Comparison of ENCODE assay signal across 19 cellular contexts in genomic region chr14:103243764-103244737, GRCh38.
DNase-seq lines count a peak whose midpoint lies in the region; ATAC-seq and TF ChIP-seq lines count a peak whose summit lies in the region.
"Had no signal": no experiment of that assay in that cellular context is flagged by ENCODE, and none has a peak within 500 bp of the region (broad histone marks: within the 10 kb centered on the region; RNA-seq: fewer than 3 reads in every experiment).

No MANE protein-coding gene starts in this region.

- no CpG with 5 or more reads among the region's 7 CpGs for WGBS in trophoblast cell (ENCODE audit: extremely low coverage, insufficient coverage, insufficient read length)

- H2BK120ac ChIP-seq in trophoblast cell (ENCODE audit: insufficient read depth, low read length, poor library complexity): no peak overlapping the region

- peak overlapping the region; percentile 5 for H2BK5ac ChIP-seq in trophoblast cell (ENCODE audit: low read depth, low read length, poor library complexity)

- H2BK12ac ChIP-seq in trophoblast cell (ENCODE audit: low read length): no peak overlapping the region

- intact Hi-C loops in HCT116 (cut with micrococcal nuclease): no loop called here

- H3K27me3 ChIP-seq in HCT116 (ENCODE audit: insufficient read depth, low read length) (no peaks in the 10 kb centered on the region), trophoblast cell (ENCODE audit: insufficient read depth, low read length) (no peaks in the 10 kb centered on the region)
- H3K27me3 ChIP-seq: BLaER1, heart left ventricle, suprapubic skin had no signal

- H3K23ac ChIP-seq in trophoblast cell (ENCODE audit: low read length): no peak overlapping the region

- POLR2A ChIA-PET in HCT116 (lab: Charles Lee): no interaction called here

- no TSS peak for BruUV-seq in HCT116 (replicated peaks; lab: Mats Ljungman, UMichigan)

- H4K91ac ChIP-seq in trophoblast cell (ENCODE audit: low read depth, low read length): peak overlapping the region; percentile 66

- CTCF ChIA-PET in HCT116 (lab: Charles Lee): interaction anchor here (0.8 kb wide), 1 partner anchor 139 kb away, joined by 3 read pairs; no protein-coding TSS in a partner anchor

- no peak overlapping the region for H3K4me2 ChIP-seq in HCT116 (ENCODE audit: low read length)
- H3K4me2 ChIP-seq in trophoblast cell (ENCODE audit: low read length): no peak overlapping the region
- H3K4me2 ChIP-seq: BLaER1 had no signal

- H3K36me3 ChIP-seq in HCT116 (ENCODE audit: control insufficient read depth in 1 of 2, insufficient read depth in 2 of 2, low read length in 2 of 2) (no peaks in the 10 kb centered on the region), trophoblast cell (ENCODE audit: control insufficient read depth in 1 of 2, insufficient read depth in 2 of 2, low read length in 2 of 2) (no peaks in the 10 kb centered on the region)
- H3K36me3 ChIP-seq: BLaER1, heart left ventricle, suprapubic skin had no signal

- H3K27ac ChIP-seq in HCT116 (ENCODE audit: low read depth, low read length) (no peak overlapping the region), trophoblast cell (ENCODE audit: low read depth, low read length) (no peak overlapping the region)
- H3K27ac ChIP-seq: BLaER1, heart left ventricle, suprapubic skin had no signal

- no peaks in the 10 kb centered on the region for H3K79me1 ChIP-seq in trophoblast cell (ENCODE audit: low read length)

- TF ChIP-seq RAD21 in HCT116 (IDR thresholded peaks at IDR 0.05; ENCODE audit: low read depth): no peak

- H3K4me1 ChIP-seq in HCT116 (ENCODE audit: control insufficient read depth in 1 of 2, insufficient read depth in 2 of 2, low read length in 2 of 2) (peaks cover 0 to 3% of the 10 kb centered on the region in 2 experiments; a peak in 2 of 4 replicates), trophoblast cell (ENCODE audit: control insufficient read depth in 1 of 2, insufficient read depth in 2 of 2, low read length in 2 of 2) (peaks cover 2% of the 10 kb centered on the region in 2 experiments)
- H3K4me1 ChIP-seq: BLaER1, heart left ventricle had no signal

- H3K9ac ChIP-seq in HCT116 (ENCODE audit: low read length) (no peak overlapping the region), trophoblast cell (ENCODE audit: low read length) (no peak overlapping the region)
- H3K9ac ChIP-seq: BLaER1 had no signal

- H2AK5ac ChIP-seq in trophoblast cell (ENCODE audit: low read length): no peak overlapping the region

- H3K14ac ChIP-seq in trophoblast cell (ENCODE audit: low read length): no peak overlapping the region

- no peak overlapping the region for H4K8ac ChIP-seq in trophoblast cell (ENCODE audit: low read depth, low read length)

- no peaks in the 10 kb centered on the region for H3K79me2 ChIP-seq in HCT116 (ENCODE audit: insufficient read depth, low read length)
- no peaks in the 10 kb centered on the region for H3K79me2 ChIP-seq in trophoblast cell (ENCODE audit: control insufficient read depth, insufficient read depth, low read length, poor library complexity)

- TF ChIP-seq CTCF in HCT116 (IDR thresholded peaks at IDR 0.05 in 2 of 3, conservative IDR thresholded peaks at IDR 0.05 in 1 of 3; ENCODE audit: borderline replicate concordance in 1 of 3, insufficient read depth in 1 of 3, low read depth in 2 of 3, low read length in 2 of 3): no peak
- no peak for TF ChIP-seq CTCF in epithelial cell of esophagus (IDR thresholded peaks at IDR 0.05; ENCODE audit: insufficient read depth, low read depth, low read length, missing control alignments)

- no peak overlapping the region for H3K4me3 ChIP-seq in HCT116 (replicated peaks in 1 of 2; ENCODE audit: low read depth in 1 of 2, low read length in 2 of 2)
- H3K4me3 ChIP-seq in epithelial cell of esophagus (ENCODE audit: low read length): no peak overlapping the region
- no peak overlapping the region for H3K4me3 ChIP-seq in trophoblast cell (ENCODE audit: low read depth, low read length)
- H3K4me3 ChIP-seq: BLaER1, heart left ventricle, suprapubic skin had no signal

- H3K9me2 ChIP-seq in HCT116 (ENCODE audit: insufficient read depth): no peaks in the 10 kb centered on the region

- no peaks in the 10 kb centered on the region for H4K20me1 ChIP-seq in HCT116 (ENCODE audit: insufficient read depth)
- H4K20me1 ChIP-seq: BLaER1 had no signal

- TF ChIP-seq POLR2A in HCT116 (IDR thresholded peaks at IDR 0.05; ENCODE audit: borderline replicate concordance, extremely low read depth, insufficient read depth, insufficient read length): no peak

- DNase-seq in HCT116 (ENCODE audit: low read depth, low spot score) (no peak), NCI-H2171 (lab: John Stamatoyannopoulos, UW) (peak; percentile 6), epithelial cell of esophagus (ENCODE audit: low read depth) (peak; percentile 41), trophoblast cell (peak; percentile 33 to 42), iPS-NIHi7 (ENCODE audit: extremely low spot score) (no peak), pons (ENCODE audit: low spot score) (no peak)
- DNase-seq: activated CD4-positive, alpha-beta T cell treated with anti-CD3 and anti-CD28 coated beads, Interleukin-2, amount 10 ng/mL, durations not matched to agents 24 days and 14 days; activated naive CD4-positive, alpha-beta T cell treated with Interleukin-2 at 50 U/mL for 16 hours; aorta; cortex of kidney; heart left ventricle; kidney glomerular epithelial cell; NCI-H187 treated with DMSO at 0.1 percent for 48 hours; NCI-H524; PC-3; T-helper 9 cell had no signal

- H4K12ac ChIP-seq in trophoblast cell (ENCODE audit: low read depth, low read length): no peak overlapping the region

- ATAC-seq in HCT116 (no peak), HG03139 (IDR thresholded peaks at IDR 0.05; ENCODE audit: unreplicated experiment) (no peak)
- ATAC-seq: heart left ventricle, PC-3 had no signal

- H3K9me3 ChIP-seq in HCT116 (ENCODE audit: control insufficient read depth in 1 of 2, insufficient read depth in 1 of 2, low read depth in 1 of 2, low read length in 2 of 2) (peaks cover 0 to 5% of the 10 kb centered on the region in 2 experiments; a peak in 1 of 4 replicates), trophoblast cell (ENCODE audit: insufficient read depth, low read depth, low read length) (peaks cover 12% of the 10 kb centered on the region)
- H3K9me3 ChIP-seq: suprapubic skin had no signal

- no peak overlapping the region for H3K4ac ChIP-seq in trophoblast cell (ENCODE audit: low read depth, low read length)

- no peak overlapping the region for H3K18ac ChIP-seq in trophoblast cell (ENCODE audit: low read length)

- RAD21 ChIA-PET in HCT116 (lab: Charles Lee; ENCODE audit: low non-redundant PET in 1 of 2, low total read pairs in 2 of 2, uncharacterized antibody in 2 of 2, unreplicated experiment in 2 of 2): no interaction called here

- no peak overlapping the region for H2AFZ ChIP-seq in HCT116 (ENCODE audit: low read depth, low read length, poor library complexity, severe bottlenecking)
- no peak overlapping the region for H2AFZ ChIP-seq in trophoblast cell (ENCODE audit: insufficient read depth, low read length, poor library complexity)

TF ChIP-seq in HCT116, 20 proteins besides CTCF, POLR2A, EP300 and RAD21:
- TF ChIP-seq, protein P1, sequence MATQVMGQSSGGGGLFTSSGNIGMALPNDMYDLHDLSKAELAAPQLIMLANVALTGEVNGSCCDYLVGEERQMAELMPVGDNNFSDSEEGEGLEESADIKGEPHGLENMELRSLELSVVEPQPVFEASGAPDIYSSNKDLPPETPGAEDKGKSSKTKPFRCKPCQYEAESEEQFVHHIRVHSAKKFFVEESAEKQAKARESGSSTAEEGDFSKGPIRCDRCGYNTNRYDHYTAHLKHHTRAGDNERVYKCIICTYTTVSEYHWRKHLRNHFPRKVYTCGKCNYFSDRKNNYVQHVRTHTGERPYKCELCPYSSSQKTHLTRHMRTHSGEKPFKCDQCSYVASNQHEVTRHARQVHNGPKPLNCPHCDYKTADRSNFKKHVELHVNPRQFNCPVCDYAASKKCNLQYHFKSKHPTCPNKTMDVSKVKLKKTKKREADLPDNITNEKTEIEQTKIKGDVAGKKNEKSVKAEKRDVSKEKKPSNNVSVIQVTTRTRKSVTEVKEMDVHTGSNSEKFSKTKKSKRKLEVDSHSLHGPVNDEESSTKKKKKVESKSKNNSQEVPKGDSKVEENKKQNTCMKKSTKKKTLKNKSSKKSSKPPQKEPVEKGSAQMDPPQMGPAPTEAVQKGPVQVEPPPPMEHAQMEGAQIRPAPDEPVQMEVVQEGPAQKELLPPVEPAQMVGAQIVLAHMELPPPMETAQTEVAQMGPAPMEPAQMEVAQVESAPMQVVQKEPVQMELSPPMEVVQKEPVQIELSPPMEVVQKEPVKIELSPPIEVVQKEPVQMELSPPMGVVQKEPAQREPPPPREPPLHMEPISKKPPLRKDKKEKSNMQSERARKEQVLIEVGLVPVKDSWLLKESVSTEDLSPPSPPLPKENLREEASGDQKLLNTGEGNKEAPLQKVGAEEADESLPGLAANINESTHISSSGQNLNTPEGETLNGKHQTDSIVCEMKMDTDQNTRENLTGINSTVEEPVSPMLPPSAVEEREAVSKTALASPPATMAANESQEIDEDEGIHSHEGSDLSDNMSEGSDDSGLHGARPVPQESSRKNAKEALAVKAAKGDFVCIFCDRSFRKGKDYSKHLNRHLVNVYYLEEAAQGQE (IDR thresholded peaks at IDR 0.05; ENCODE audit: low read depth): no peak
- TF ChIP-seq SRF (IDR thresholded peaks at IDR 0.05; ENCODE audit: low read depth): peak; percentile 75

Comparison
In these comparisons a context has a peak if more than half of its experiments do, and no peak if none do; other contexts are left out.
1. DNase-seq: peak in NCI-H2171 (single experiment), epithelial cell of esophagus (single experiment) and trophoblast cell (2 of 2); none in HCT116 (single experiment), iPS-NIHi7 (single experiment) and pons (single experiment).